In the genomic region with DNA sequence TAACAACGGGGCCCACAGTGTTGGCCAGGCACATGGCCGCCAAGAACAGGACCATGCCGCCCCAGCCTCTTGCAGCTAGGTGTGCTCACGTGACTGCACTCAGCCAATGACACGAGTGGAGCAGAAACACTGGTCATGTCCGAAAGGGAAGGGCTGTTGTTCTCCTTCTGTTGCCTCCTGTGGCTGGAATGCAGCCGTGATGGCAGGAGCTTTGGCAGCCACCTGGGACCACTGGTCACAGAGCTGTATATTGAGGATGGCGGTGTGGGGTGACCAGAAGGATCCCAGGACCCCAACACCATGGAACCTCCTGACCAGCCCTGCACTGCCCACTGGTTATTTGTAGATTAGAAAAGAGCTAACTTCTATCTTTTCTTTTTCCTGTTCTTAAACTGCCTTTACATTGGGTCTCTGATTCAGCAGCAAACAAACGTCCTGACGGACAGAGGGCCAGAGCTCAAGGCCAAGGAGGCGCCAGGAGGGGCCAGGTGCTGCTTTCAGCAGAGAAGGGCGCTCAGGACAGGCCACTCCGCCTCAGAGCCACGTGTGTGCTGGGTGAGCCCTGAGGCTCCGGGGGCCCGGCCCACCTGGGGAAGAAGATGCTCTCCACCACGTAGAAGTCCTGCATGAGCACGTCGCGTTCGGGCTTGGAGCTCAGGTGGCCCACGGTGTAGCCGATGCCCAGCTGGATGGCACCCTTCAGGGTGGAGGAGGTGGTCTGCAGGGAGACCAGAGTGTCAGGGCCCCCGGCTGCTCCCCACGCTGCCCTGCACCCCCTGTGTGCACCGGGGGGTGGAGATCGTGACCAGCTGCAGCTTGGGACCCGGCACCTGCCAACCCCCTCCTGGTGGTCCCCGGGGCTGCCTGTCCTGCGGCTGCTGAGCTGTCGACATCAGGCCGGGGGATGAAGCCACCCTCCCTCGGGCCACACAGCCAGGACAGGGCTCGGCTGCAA, we compare ENCODE assay signal across 29 cellular contexts. TPM values are rescaled to one million over a fixed set of nuclear protein-coding genes. Genes with fewer than 3 reads are reported as not detected.
"Had no signal": no experiment of that assay in that cellular context is flagged by ENCODE, and none has a peak within 500 bp of the region (broad histone marks: within the 10 kb centered on the region; RNA-seq: fewer than 3 reads in every experiment).

No MANE protein-coding gene starts in this region.

- H3K4me3 Mint-ChIP-seq: activated CD4-positive, alpha-beta memory T cell treated with anti-CD3 and anti-CD28 coated beads, Interleukin-2, amount 10 ng/mL, durations not matched to agents 7 days and 5 days; activated CD8-positive, alpha-beta memory T cell treated with anti-CD3 and anti-CD28 coated beads, Interleukin-2, amount 10 ng/mL, durations not matched to agents 7 days and 5 days; activated naive CD4-positive, alpha-beta T cell treated with anti-CD3 and anti-CD28 coated beads, Interleukin-2, amount 10 ng/mL, durations not matched to agents 7 days and 5 days; activated naive CD8-positive, alpha-beta T cell; activated naive CD8-positive, alpha-beta T cell treated with anti-CD3 and anti-CD28 coated beads, Interleukin-2, amount 50 U/mL, for 24 hours; brain; T-helper 2 cell treated with Interferon-gamma antibody and Interleukin-4, amounts not matched to agents 5 μg/mL and 100 μg/mL, for 36 hours had no signal

- H3K27ac Mint-ChIP-seq: activated CD4-positive, alpha-beta memory T cell treated with anti-CD3 and anti-CD28 coated beads, Interleukin-2, amount 10 ng/mL, durations not matched to agents 7 days and 5 days; activated CD8-positive, alpha-beta memory T cell treated with anti-CD3 and anti-CD28 coated beads, Interleukin-2, amount 10 ng/mL, durations not matched to agents 7 days and 5 days; activated naive CD4-positive, alpha-beta T cell treated with anti-CD3 and anti-CD28 coated beads, Interleukin-2, amount 10 ng/mL, durations not matched to agents 7 days and 5 days; activated naive CD8-positive, alpha-beta T cell; activated naive CD8-positive, alpha-beta T cell treated with anti-CD3 and anti-CD28 coated beads, Interleukin-2, amount 50 U/mL, for 24 hours; T-helper 2 cell treated with Interferon-gamma antibody and Interleukin-4, amounts not matched to agents 5 μg/mL and 100 μg/mL, for 36 hours had no signal

- H3K4me3 ChIP-seq: SK-N-MC had no signal

- H3K36me3 Mint-ChIP-seq: activated naive CD8-positive, alpha-beta T cell had no signal

- H3K27ac ChIP-seq: SK-N-MC had no signal

- H3K4me1 Mint-ChIP-seq: activated CD4-positive, alpha-beta memory T cell treated with anti-CD3 and anti-CD28 coated beads, Interleukin-2, amount 10 ng/mL, durations not matched to agents 7 days and 5 days; activated naive CD4-positive, alpha-beta T cell treated with anti-CD3 and anti-CD28 coated beads, Interleukin-2, amount 10 ng/mL, durations not matched to agents 7 days and 5 days had no signal

- H3K27me3 Mint-ChIP-seq: activated CD4-positive, alpha-beta memory T cell treated with anti-CD3 and anti-CD28 coated beads, Interleukin-2, amount 10 ng/mL, durations not matched to agents 7 days and 5 days; activated CD8-positive, alpha-beta memory T cell treated with anti-CD3 and anti-CD28 coated beads, Interleukin-2, amount 10 ng/mL, durations not matched to agents 7 days and 5 days; activated naive CD4-positive, alpha-beta T cell treated with anti-CD3 and anti-CD28 coated beads, Interleukin-2, amount 10 ng/mL, durations not matched to agents 7 days and 5 days; activated naive CD8-positive, alpha-beta T cell; activated naive CD8-positive, alpha-beta T cell treated with anti-CD3 and anti-CD28 coated beads, Interleukin-2, amount 50 U/mL, for 24 hours; brain had no signal

- ATAC-seq: activated CD8-positive, alpha-beta memory T cell treated with anti-CD3 and anti-CD28 coated beads, Interleukin-2, amount 10 ng/mL, durations not matched to agents 7 days and 5 days; activated naive CD8-positive, alpha-beta T cell treated with anti-CD3 and anti-CD28 coated beads, Interleukin-2, amount 50 U/mL, for 24 hours had no signal

- DNase-seq: activated CD4-positive, alpha-beta memory T cell treated with anti-CD3 and anti-CD28 coated beads, Interleukin-2, amount 10 ng/mL, durations not matched to agents 7 days and 5 days; activated CD4-positive, alpha-beta T cell treated with anti-CD3 and anti-CD28 coated beads for 1 hour; activated CD4-positive, alpha-beta T cell treated with anti-CD3 and anti-CD28 coated beads for 48 hours; activated CD4-positive, CD25-positive, alpha-beta regulatory T cell; activated CD8-positive, alpha-beta memory T cell treated with anti-CD3 and anti-CD28 coated beads for 24 hours; activated CD8-positive, alpha-beta memory T cell treated with anti-CD3 and anti-CD28 coated beads, Interleukin-2, amount 10 ng/mL, durations not matched to agents 7 days and 5 days; activated CD8-positive, alpha-beta memory T cell treated with anti-CD3 and anti-CD28 coated beads, Interleukin-2, amount 50 U/mL, for 48 hours; activated effector memory CD4-positive, alpha-beta T cell treated with Interleukin-2 at 50 U/mL for 16 hours; activated naive CD4-positive, alpha-beta T cell treated with anti-CD3 and anti-CD28 coated beads, Interleukin-2, amount 10 ng/mL, durations not matched to agents 7 days and 5 days; activated naive CD8-positive, alpha-beta T cell treated with anti-CD3 and anti-CD28 coated beads, Interleukin-2, amount 50 U/mL, for 24 hours; activated T-cell treated with anti-CD3 and anti-CD28 coated beads, Interleukin-2, amount 50 U/mL, for 48 hours; anterior cingulate cortex; central memory CD4-positive, alpha-beta T cell; NCI-H1092 treated with DMSO at 0.1 percent for 48 hours; NCI-H1417; NCI-H146; NCI-H187; NCI-H2107; NCI-H2171; NCI-H510A; NCI-H526; NCI-H748 treated with DMSO at 0.1 percent for 48 hours; OCI-M1; Right ventricle myocardium superior had no signal

RNA-seq across cellular contexts. Expression of gene TJP3, which starts 46.6 kb away (rescaled TPM):
- total RNA-seq: cerebellum, Right ventricle myocardium superior had no signal
